In the genomic region with DNA sequence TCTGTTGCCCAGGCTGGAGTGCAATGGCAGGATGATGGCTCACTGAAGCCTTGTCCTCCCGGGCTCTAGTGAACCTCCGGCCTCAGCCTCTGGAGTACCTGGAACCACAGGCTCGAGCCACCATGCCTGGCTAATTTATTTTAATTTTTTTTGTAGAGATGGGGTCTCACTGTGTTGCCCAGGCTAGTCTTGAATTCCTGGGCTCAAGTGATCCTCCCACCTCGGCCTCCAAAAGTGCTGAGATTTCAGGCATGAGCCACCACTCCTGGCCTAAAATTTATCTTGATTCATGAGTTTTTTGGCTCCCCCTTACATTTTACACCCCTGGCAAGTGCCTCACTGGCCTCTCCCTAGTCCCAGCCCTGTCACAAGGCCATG, we compare ENCODE assay signal across 6 cellular contexts. TPM values are rescaled to one million over a fixed set of nuclear protein-coding genes. Genes with fewer than 3 reads are reported as not detected.
DNase-seq lines count a peak whose midpoint lies in the region; ATAC-seq, FAIRE-seq and TF ChIP-seq lines count a peak whose summit lies in the region.

No MANE protein-coding gene starts in this region.

- peaks cover 45 to 65% of the 10 kb centered on the region in 2 experiments for H3K4me1 ChIP-seq in HCT116 (ENCODE audit: control insufficient read depth in 1 of 2, insufficient read depth in 2 of 2, low read length in 2 of 2)
- H3K4me1 ChIP-seq in K562 (replicated peaks in 1 of 2; ENCODE audit: control insufficient read depth in 2 of 2, insufficient read depth in 2 of 2, low read length in 2 of 2): peaks cover 68 to 83% of the 10 kb centered on the region in 2 experiments
- H3K4me1 ChIP-seq in pancreas: peaks cover 21 to 61% (median 36%) of the 10 kb centered on the region in 3 donors

- in situ Hi-C loops in K562 (cut with MboI): no loop called here

- peak overlapping the region; percentile 41 for H3K27ac ChIP-seq in HCT116 (ENCODE audit: low read depth, low read length)
- H3K27ac ChIP-seq in K562 (ENCODE audit: extremely low read depth, low read depth, low read length): peak overlapping the region; percentile 48; the same call in 1 of the 3 replicates
- H3K27ac ChIP-seq in pancreas: peak overlapping the region; percentile 89 to 94 (median 90)

- H3K4me1 Mint-ChIP-seq in activated T-cell treated with anti-CD3 and anti-CD28 coated beads, Interleukin-2, amount 50 U/mL, for 72 hours (ENCODE audit: low read depth): peaks cover 46% of the 10 kb centered on the region

- ATAC-seq in HCT116 (no peak), K562 (no peak), pancreas (no peak), GM19023 (IDR thresholded peaks at IDR 0.05; ENCODE audit: unreplicated experiment) (no peak)
- ATAC-seq in activated T-cell treated with anti-CD3 and anti-CD28 coated beads, Interleukin-2, amount 50 U/mL, for 72 hours (replicated peaks in 1 of 2): no peak

- H3K4me3 ChIP-seq in HCT116 (replicated peaks in 1 of 2; ENCODE audit: low read depth in 1 of 2, low read length in 2 of 2) (no peak overlapping the region), K562 (no peak overlapping the region), pancreas (peak overlapping the region in 1 of 4 donors; percentile 58)

- H4K20me1 ChIP-seq in HCT116 (ENCODE audit: insufficient read depth) (no peaks in the 10 kb centered on the region), K562 (replicated peaks; ENCODE audit: control insufficient read depth, insufficient read depth, low read length) (0 out of 2 replicates have a peak, but pooled peaks cover under 1% of the 10 kb centered on the region)

- H3K9me3 ChIP-seq in HCT116 (ENCODE audit: control insufficient read depth in 1 of 2, insufficient read depth in 1 of 2, low read depth in 1 of 2, low read length in 2 of 2): no peaks in the 10 kb centered on the region
- H3K9me3 ChIP-seq in K562 (replicated peaks; ENCODE audit: control insufficient read depth, insufficient read depth, low read depth, low read length): no peaks in the 10 kb centered on the region
- no peaks in the 10 kb centered on the region for H3K9me3 ChIP-seq in pancreas

- TF ChIP-seq RAD21 in HCT116 (IDR thresholded peaks at IDR 0.05; ENCODE audit: low read depth) (no peak), K562 (CRISPR knock-in tag; conservative IDR thresholded peaks at IDR 0.05 in 1 of 2, IDR thresholded peaks at IDR 0.05 in 1 of 2) (no peak)

- POLR2A ChIA-PET in HCT116 (lab: Charles Lee): interaction anchor here (0.5 to 4.5 kb wide), 2 partner anchors 26 to 101 kb away, joined by 4 to 22 read pairs; partner anchors contain the start of gene HSP90AB1
- POLR2A ChIA-PET in K562 (lab: Yijun Ruan, JAX): interaction anchor here (0.5 to 6.8 kb wide), 7 partner anchors 12 to 714 kb away, joined by 3 to 52 read pairs (median 9); partner anchors contain the start of gene HSP90AB1

- H3K27me3 ChIP-seq in HCT116 (ENCODE audit: insufficient read depth, low read length) (no peaks in the 10 kb centered on the region), K562 (ENCODE audit: control insufficient read depth in 2 of 2, insufficient read depth in 2 of 2, low read length in 2 of 2) (no peaks in the 10 kb centered on the region), pancreas (no peaks in the 10 kb centered on the region)

- H3K36me3 ChIP-seq in HCT116 (ENCODE audit: control insufficient read depth in 1 of 2, insufficient read depth in 2 of 2, low read length in 2 of 2): peaks cover 0 to 2% of the 10 kb centered on the region in 2 experiments; a peak in 1 of 4 replicates
- H3K36me3 ChIP-seq in K562 (ENCODE audit: control insufficient read depth, insufficient read depth, low read length): no peaks in the 10 kb centered on the region
- no peaks in the 10 kb centered on the region for H3K36me3 ChIP-seq in pancreas

- peaks cover 0 to 1% of the 10 kb centered on the region in 2 donors for H3K36me3 Mint-ChIP-seq in activated T-cell treated with anti-CD3 and anti-CD28 coated beads, Interleukin-2, amount 50 U/mL, for 72 hours (ENCODE audit: insufficient read depth in 2 of 2)

- H3K9ac ChIP-seq in HCT116 (ENCODE audit: low read length) (peak overlapping the region; percentile 41; the same call in 1 of the 2 replicates), K562 (ENCODE audit: insufficient read depth in 1 of 2, low read depth in 2 of 2, low read length in 2 of 2) (peak overlapping the region in 1 of 2 experiments; percentile 61; a peak in 2 of 4 replicates)

- no peak for DNase-seq in HCT116 (ENCODE audit: low read depth, low spot score)
- no peak for DNase-seq in K562 (ENCODE audit: extremely low read depth in 1 of 4, low spot score in 3 of 4)
- no peak for DNase-seq in pancreas
- no peak for DNase-seq in HuH-7 (ENCODE audit: low spot score)
- no peak for DNase-seq in activated T-cell treated with anti-CD3 and anti-CD28 coated beads, Interleukin-2, amount 50 U/mL, for 72 hours

- intact Hi-C loops in HCT116 (cut with micrococcal nuclease) (no loop called here), K562 (cut with micrococcal nuclease) (loop anchor here (2.0 to 10.0 kb wide), 2 partner anchors 18 to 586 kb away; partner anchors contain the start of gene MAD2L1BP), pancreas (cut with DNase I) (no loop called here)

- H3K4me2 ChIP-seq in HCT116 (ENCODE audit: low read length) (peak overlapping the region; percentile 59), K562 (ENCODE audit: insufficient read depth, low read length) (0 out of 2 replicates have a peak overlapping the region, but pooled peaks have one; percentile 22)

- H3K9me1 ChIP-seq in K562 (ENCODE audit: control insufficient read depth, insufficient read depth, low read length): no peaks in the 10 kb centered on the region

- no peak overlapping the region for H3K27ac Mint-ChIP-seq in activated T-cell treated with anti-CD3 and anti-CD28 coated beads, Interleukin-2, amount 50 U/mL, for 72 hours

- WGBS in K562 (ENCODE audit: insufficient coverage, low coverage, missing lambda C conversion rate): 78% methylated on average over 4 of the region's 4 CpGs
- 57 to 61% methylated on average over 4 of the region's 4 CpGs for WGBS in pancreas, 2 donors

- TF ChIP-seq POLR2A in HCT116 (IDR thresholded peaks at IDR 0.05; ENCODE audit: borderline replicate concordance, extremely low read depth, insufficient read depth, insufficient read length): no peak
- TF ChIP-seq POLR2A in K562 (conservative IDR thresholded peaks at IDR 0.05): no peak

- TF ChIP-seq CTCF in HCT116 (IDR thresholded peaks at IDR 0.05 in 2 of 3, conservative IDR thresholded peaks at IDR 0.05 in 1 of 3; ENCODE audit: borderline replicate concordance in 1 of 3, insufficient read depth in 1 of 3, low read depth in 2 of 3, low read length in 2 of 3): no peak
- TF ChIP-seq CTCF in K562 (IDR thresholded peaks at IDR 0.05 in 2 of 3, conservative IDR thresholded peaks at IDR 0.05 in 1 of 3; ENCODE audit: insufficient read depth in 2 of 3, low read depth in 1 of 3, low read length in 3 of 3): no peak
- no peak for TF ChIP-seq CTCF in pancreas (IDR thresholded peaks at IDR 0.05)

- no peak for TF ChIP-seq EP300 in K562 (IDR thresholded peaks at IDR 0.05; ENCODE audit: low read length)

- H3K79me2 ChIP-seq in HCT116 (ENCODE audit: insufficient read depth, low read length) (peaks cover 24% of the 10 kb centered on the region), K562 (ENCODE audit: control insufficient read depth, insufficient read depth, low read length) (peaks cover 29% of the 10 kb centered on the region)

- H3K27me3 Mint-ChIP-seq in activated T-cell treated with anti-CD3 and anti-CD28 coated beads, Interleukin-2, amount 50 U/mL, for 72 hours (ENCODE audit: low read depth): no peaks in the 10 kb centered on the region

- BruUV-seq in HCT116 (replicated peaks; lab: Mats Ljungman, UMichigan): no TSS peak
- BruUV-seq in K562 (replicated peaks; lab: Mats Ljungman, UMichigan): no TSS peak

- H3K9me2 ChIP-seq in HCT116 (ENCODE audit: insufficient read depth): no peaks in the 10 kb centered on the region

- FAIRE-seq in K562 (lab: Jason Lieb, UNC) (no peak), pancreas (lab: Jason Lieb, UNC) (no peak)

- peak overlapping the region in 1 of 2 donors; percentile 39 for H3K4me3 Mint-ChIP-seq in activated T-cell treated with anti-CD3 and anti-CD28 coated beads, Interleukin-2, amount 50 U/mL, for 72 hours

- no peaks in the 10 kb centered on the region for H3K9me3 Mint-ChIP-seq in activated T-cell treated with anti-CD3 and anti-CD28 coated beads, Interleukin-2, amount 50 U/mL, for 72 hours

- H2AFZ ChIP-seq in HCT116 (ENCODE audit: low read depth, low read length, poor library complexity, severe bottlenecking) (no peak overlapping the region), K562 (ENCODE audit: low read depth, low read length) (no peak overlapping the region)

- RAD21 ChIA-PET in HCT116 (lab: Charles Lee; ENCODE audit: low non-redundant PET in 1 of 2, low total read pairs in 2 of 2, uncharacterized antibody in 2 of 2, unreplicated experiment in 2 of 2): no interaction called here

- CTCF ChIA-PET in HCT116 (lab: Charles Lee) (interaction anchor here (1.0 to 2.7 kb wide), 7 partner anchors 8 to 48 kb away, joined by 4 to 8 read pairs (median 6); no protein-coding TSS in a partner anchor), K562 (lab: Yijun Ruan, JAX; ENCODE audit: low intra/inter-chr PET ratio) (interaction anchor here (1.9 kb wide), 1 partner anchor 48 kb away, joined by 5 read pairs; no protein-coding TSS in a partner anchor)

RNA-seq across cellular contexts. Expression of gene SLC29A1, which starts 2.5 kb away (rescaled TPM):
- total RNA-seq in HCT116 (2021; ENCODE audit: unreplicated experiment) (67.6 TPM), K562 (2014; rRNA removed) (57.7 and 89.5 TPM in 2 replicates), K562 (2014; rRNA removed; fragmentation: Illumina TruSeq; extraction: Trizol) (32.8 and 35.3 TPM in 2 replicates), K562 (2015; rRNA removed; fragmentation: Illumina TruSeq; extraction: Trizol) (43.2 and 44.3 TPM in 2 replicates), K562 (2021) (103 and 107 TPM in 2 replicates), pancreas (10 to 100 TPM; 24.8 to 72.7 (median 44.4) TPM)
- polyA plus RNA-seq in HCT116 (2012): 60.2 and 73.6 TPM in 2 replicates
- 171 and 379 TPM in 2 replicates for total RNA-seq in K562 (2011; cell fraction: chromatin; rRNA removed; ENCODE audit: low replicate concordance)
- total RNA-seq in K562 (2011; cell fraction: nucleolus; rRNA removed): 331 and 348 TPM in 2 replicates
- total RNA-seq in K562 (2011; cell fraction: nucleoplasm; rRNA removed): 305 and 360 TPM in 2 replicates
- polyA plus RNA-seq in K562 (2011; rRNA removed) (148 and 204 TPM in 2 replicates), K562 (2014; fragmentation: Illumina TruSeq; extraction: Trizol) (136 and 170 TPM in 2 replicates), K562 (2014; fragmentation: Nextera tagmentation; extraction: Ambion mirVana) (10 to 100 TPM; 18.9 to 42.0 TPM), K562 (2014; rRNA removed) (140 and 147 TPM in 2 replicates), pancreas (10 to 100 TPM; 35.5 to 89.8 TPM)
- 291 and 372 TPM in 2 replicates for polyA plus RNA-seq in K562 (2011; cell fraction: cytosol; rRNA removed)
- 496 and 544 TPM in 2 replicates for polyA plus RNA-seq in K562 (2011; cell fraction: nucleus; rRNA removed)
- polyA plus RNA-seq in K562 (2012): 90.3 and 112 TPM in 2 replicates
- polyA minus RNA-seq in K562 (2011; rRNA and poly(A)+ RNA removed): 119 and 153 TPM in 2 replicates
- 67.5 and 84.3 TPM in 2 replicates for polyA minus RNA-seq in K562 (2011; cell fraction: cytosol; rRNA and poly(A)+ RNA removed)
- polyA minus RNA-seq in K562 (2011; cell fraction: nucleus; rRNA and poly(A)+ RNA removed): 71.0 and 95.0 TPM in 2 replicates
- 10 to 100 TPM; 21.7 to 28.0 TPM for total RNA-seq in activated T-cell treated with anti-CD3 and anti-CD28 coated beads, Interleukin-2, amount 50 U/mL, for 72 hours

RNA-seq across cellular contexts. Expression of gene MYMX, which starts 4.2 kb away (rescaled TPM):
- total RNA-seq in HCT116 (2021; ENCODE audit: unreplicated experiment) (not detected), K562 (2014; rRNA removed) (not detected in 2 replicates), K562 (2014; rRNA removed; fragmentation: Illumina TruSeq; extraction: Trizol) (not detected in 2 replicates), K562 (2015; rRNA removed; fragmentation: Illumina TruSeq; extraction: Trizol) (not detected in 2 replicates), K562 (2021) (not detected in 2 replicates), pancreas (1 to 10 TPM; 1.1 to 4.3 (median 2.2) TPM)
- polyA plus RNA-seq in HCT116 (2012): 0.13 TPM in 1 of 2 replicates, not detected in the other
- total RNA-seq in K562 (2011; cell fraction: chromatin; rRNA removed; ENCODE audit: low replicate concordance): not detected in 2 replicates
- total RNA-seq in K562 (2011; cell fraction: nucleolus; rRNA removed): not detected in 2 replicates
- not detected in 2 replicates for total RNA-seq in K562 (2011; cell fraction: nucleoplasm; rRNA removed)
- polyA plus RNA-seq in K562 (2011; rRNA removed) (0.12 TPM in 1 of 2 replicates, not detected in the other), K562 (2014; fragmentation: Illumina TruSeq; extraction: Trizol) (not detected in 2 replicates), K562 (2014; fragmentation: Nextera tagmentation; extraction: Ambion mirVana) (not detected), K562 (2014; rRNA removed) (0.12 TPM in 1 of 2 replicates, not detected in the other), pancreas (under 1 TPM; 0.34 to 0.73 TPM)
- polyA plus RNA-seq in K562 (2011; cell fraction: cytosol; rRNA removed): 0.12 TPM in 1 of 2 replicates, not detected in the other
- polyA plus RNA-seq in K562 (2011; cell fraction: nucleus; rRNA removed): 0.20 TPM in 1 of 2 replicates, not detected in the other
- polyA plus RNA-seq in K562 (2012): 0.17 and 0.23 TPM in 2 replicates
- not detected in 2 replicates for polyA minus RNA-seq in K562 (2011; rRNA and poly(A)+ RNA removed)
- polyA minus RNA-seq in K562 (2011; cell fraction: cytosol; rRNA and poly(A)+ RNA removed): not detected in 2 replicates
- 0.56 TPM in 1 of 2 replicates, not detected in the other for polyA minus RNA-seq in K562 (2011; cell fraction: nucleus; rRNA and poly(A)+ RNA removed)
- not detected for total RNA-seq in activated T-cell treated with anti-CD3 and anti-CD28 coated beads, Interleukin-2, amount 50 U/mL, for 72 hours

RNA-seq across cellular contexts. Expression of gene HSP90AB1, which starts 26.0 kb away (rescaled TPM):
- total RNA-seq in HCT116 (2021; ENCODE audit: unreplicated experiment) (2,554 TPM), K562 (2014; rRNA removed) (2,052 and 2,390 TPM in 2 replicates), K562 (2014; rRNA removed; fragmentation: Illumina TruSeq; extraction: Trizol) (2,633 and 2,824 TPM in 2 replicates), K562 (2015; rRNA removed; fragmentation: Illumina TruSeq; extraction: Trizol) (2,220 and 2,262 TPM in 2 replicates), K562 (2021) (2,162 and 2,174 TPM in 2 replicates), pancreas (100 to 1,000 TPM; 370 to 577 (median 464) TPM)
- 1,463 and 1,823 TPM in 2 replicates for polyA plus RNA-seq in HCT116 (2012)
- 266 and 322 TPM in 2 replicates for total RNA-seq in K562 (2011; cell fraction: chromatin; rRNA removed; ENCODE audit: low replicate concordance)
- 268 and 275 TPM in 2 replicates for total RNA-seq in K562 (2011; cell fraction: nucleolus; rRNA removed)
- total RNA-seq in K562 (2011; cell fraction: nucleoplasm; rRNA removed): 328 and 337 TPM in 2 replicates
- polyA plus RNA-seq in K562 (2011; rRNA removed) (2,356 and 2,496 TPM in 2 replicates), K562 (2014; fragmentation: Illumina TruSeq; extraction: Trizol) (3,149 and 3,358 TPM in 2 replicates), K562 (2014; fragmentation: Nextera tagmentation; extraction: Ambion mirVana) (1,000 to 10,000 TPM; 1,975 to 2,865 TPM), K562 (2014; rRNA removed) (1,691 and 1,780 TPM in 2 replicates), pancreas (100 to 1,000 TPM; 145 to 328 TPM)
- polyA plus RNA-seq in K562 (2011; cell fraction: cytosol; rRNA removed): 1,126 and 1,804 TPM in 2 replicates
- polyA plus RNA-seq in K562 (2011; cell fraction: nucleus; rRNA removed): 568 and 703 TPM in 2 replicates
- 1,146 and 2,065 TPM in 2 replicates for polyA plus RNA-seq in K562 (2012)
- 2,497 and 2,549 TPM in 2 replicates for polyA minus RNA-seq in K562 (2011; rRNA and poly(A)+ RNA removed)
- 1,081 and 1,374 TPM in 2 replicates for polyA minus RNA-seq in K562 (2011; cell fraction: cytosol; rRNA and poly(A)+ RNA removed)
- polyA minus RNA-seq in K562 (2011; cell fraction: nucleus; rRNA and poly(A)+ RNA removed): 111 and 287 TPM in 2 replicates
- 1,000 to 10,000 TPM in 1 of 2 donors, 100 to 1,000 TPM in 1; 915 to 1,109 TPM for total RNA-seq in activated T-cell treated with anti-CD3 and anti-CD28 coated beads, Interleukin-2, amount 50 U/mL, for 72 hours

RNA-seq across cellular contexts. Expression of gene SLC35B2, which starts 36.4 kb away (rescaled TPM):
- total RNA-seq in HCT116 (2021; ENCODE audit: unreplicated experiment) (50.5 TPM), K562 (2014; rRNA removed) (43.6 and 59.3 TPM in 2 replicates), K562 (2014; rRNA removed; fragmentation: Illumina TruSeq; extraction: Trizol) (31.1 and 38.8 TPM in 2 replicates), K562 (2015; rRNA removed; fragmentation: Illumina TruSeq; extraction: Trizol) (46.0 and 47.1 TPM in 2 replicates), K562 (2021) (53.1 and 54.3 TPM in 2 replicates), pancreas (10 to 100 TPM; 15.9 to 30.4 (median 20.5) TPM)
- 35.2 and 47.5 TPM in 2 replicates for polyA plus RNA-seq in HCT116 (2012)
- total RNA-seq in K562 (2011; cell fraction: chromatin; rRNA removed; ENCODE audit: low replicate concordance): 26.7 and 95.0 TPM in 2 replicates
- total RNA-seq in K562 (2011; cell fraction: nucleolus; rRNA removed): 138 and 143 TPM in 2 replicates
- 89.1 and 89.6 TPM in 2 replicates for total RNA-seq in K562 (2011; cell fraction: nucleoplasm; rRNA removed)
- polyA plus RNA-seq in K562 (2011; rRNA removed) (50.8 and 53.9 TPM in 2 replicates), K562 (2014; fragmentation: Illumina TruSeq; extraction: Trizol) (57.6 and 58.9 TPM in 2 replicates), K562 (2014; fragmentation: Nextera tagmentation; extraction: Ambion mirVana) (10 to 100 TPM; 14.5 to 19.2 TPM), K562 (2014; rRNA removed) (59.1 and 61.8 TPM in 2 replicates), pancreas (10 to 100 TPM; 10.8 to 23.6 TPM)
- 78.9 and 125 TPM in 2 replicates for polyA plus RNA-seq in K562 (2011; cell fraction: cytosol; rRNA removed)
- polyA plus RNA-seq in K562 (2011; cell fraction: nucleus; rRNA removed): 67.9 and 76.7 TPM in 2 replicates
- 57.9 and 70.2 TPM in 2 replicates for polyA plus RNA-seq in K562 (2012)
- polyA minus RNA-seq in K562 (2011; rRNA and poly(A)+ RNA removed): 23.7 and 34.2 TPM in 2 replicates
- polyA minus RNA-seq in K562 (2011; cell fraction: cytosol; rRNA and poly(A)+ RNA removed): 21.6 and 21.9 TPM in 2 replicates
- 19.0 and 20.8 TPM in 2 replicates for polyA minus RNA-seq in K562 (2011; cell fraction: nucleus; rRNA and poly(A)+ RNA removed)
- 10 to 100 TPM; 13.9 to 16.9 TPM for total RNA-seq in activated T-cell treated with anti-CD3 and anti-CD28 coated beads, Interleukin-2, amount 50 U/mL, for 72 hours

RNA-seq across cellular contexts. Expression of gene NFKBIE, which starts 44.4 kb away (rescaled TPM):
- 7.6 TPM for total RNA-seq in HCT116 (2021; ENCODE audit: unreplicated experiment)
- polyA plus RNA-seq in HCT116 (2012): 6.2 and 8.2 TPM in 2 replicates
- total RNA-seq in K562 (2011; cell fraction: chromatin; rRNA removed; ENCODE audit: low replicate concordance): 10.6 and 17.8 TPM in 2 replicates
- total RNA-seq in K562 (2011; cell fraction: nucleolus; rRNA removed): 11.2 and 14.0 TPM in 2 replicates
- 7.4 and 8.2 TPM in 2 replicates for total RNA-seq in K562 (2011; cell fraction: nucleoplasm; rRNA removed)
- total RNA-seq in K562 (2014; rRNA removed): 15.7 TPM in 2 replicates
- 11.6 and 11.7 TPM in 2 replicates for total RNA-seq in K562 (2014; rRNA removed; fragmentation: Illumina TruSeq; extraction: Trizol)
- total RNA-seq in K562 (2015; rRNA removed; fragmentation: Illumina TruSeq; extraction: Trizol): 14.2 and 14.6 TPM in 2 replicates
- total RNA-seq in K562 (2021): 14.0 and 16.4 TPM in 2 replicates
- 11.9 and 12.3 TPM in 2 replicates for polyA plus RNA-seq in K562 (2011; rRNA removed)
- 10.4 and 28.2 TPM in 2 replicates for polyA plus RNA-seq in K562 (2011; cell fraction: cytosol; rRNA removed)
- 9.7 and 14.7 TPM in 2 replicates for polyA plus RNA-seq in K562 (2011; cell fraction: nucleus; rRNA removed)
- 11.2 and 13.6 TPM in 2 replicates for polyA plus RNA-seq in K562 (2012)
- 10.0 and 12.3 TPM in 2 replicates for polyA plus RNA-seq in K562 (2014; fragmentation: Illumina TruSeq; extraction: Trizol)
- 1 to 10 TPM; 2.1 to 2.9 TPM for polyA plus RNA-seq in K562 (2014; fragmentation: Nextera tagmentation; extraction: Ambion mirVana)
- polyA plus RNA-seq in K562 (2014; rRNA removed): 10.2 and 11.6 TPM in 2 replicates
- 8.3 and 9.5 TPM in 2 replicates for polyA minus RNA-seq in K562 (2011; rRNA and poly(A)+ RNA removed)
- 9.4 and 10.1 TPM in 2 replicates for polyA minus RNA-seq in K562 (2011; cell fraction: cytosol; rRNA and poly(A)+ RNA removed)
- 12.0 and 12.9 TPM in 2 replicates for polyA minus RNA-seq in K562 (2011; cell fraction: nucleus; rRNA and poly(A)+ RNA removed)
- 10 to 100 TPM in 1 of 6 donors, 1 to 10 TPM in 5; 2.5 to 16.9 (median 5.5) TPM for total RNA-seq in pancreas
- polyA plus RNA-seq in pancreas: 10 to 100 TPM; 10.1 to 12.1 TPM
- 10 to 100 TPM; 18.1 to 19.8 TPM for total RNA-seq in activated T-cell treated with anti-CD3 and anti-CD28 coated beads, Interleukin-2, amount 50 U/mL, for 72 hours
